1 cellular context compared by ENCODE assay signal in the genomic region with DNA sequence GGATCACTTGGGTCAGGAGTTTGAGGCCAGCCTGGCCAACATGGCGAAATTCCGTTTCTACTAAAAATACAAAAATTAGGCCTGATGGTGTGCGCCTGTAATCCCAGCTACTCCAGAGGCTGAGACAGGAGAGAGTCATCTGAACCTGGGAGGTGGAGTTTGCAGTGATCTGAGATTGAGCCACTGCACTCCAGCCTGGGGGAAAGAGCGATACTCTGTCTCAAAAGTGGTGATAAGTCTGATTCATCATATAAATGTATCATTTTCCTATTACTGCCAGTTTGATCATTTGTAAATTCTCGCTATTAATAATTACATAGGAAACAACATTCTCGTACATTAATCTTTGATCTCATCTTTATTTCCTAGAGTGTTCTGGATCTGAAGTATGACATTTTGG.
TF ChIP-seq lines count a peak whose summit lies in the region.

No MANE protein-coding gene starts in this region.

TF ChIP-seq in WTC11, 78 proteins besides CTCF, POLR2A, EP300 and RAD21 (continued from another document):
- TF ChIP-seq, protein P1, sequence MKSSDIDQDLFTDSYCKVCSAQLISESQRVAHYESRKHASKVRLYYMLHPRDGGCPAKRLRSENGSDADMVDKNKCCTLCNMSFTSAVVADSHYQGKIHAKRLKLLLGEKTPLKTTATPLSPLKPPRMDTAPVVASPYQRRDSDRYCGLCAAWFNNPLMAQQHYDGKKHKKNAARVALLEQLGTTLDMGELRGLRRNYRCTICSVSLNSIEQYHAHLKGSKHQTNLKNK (CRISPR knock-in tag; IDR thresholded peaks at IDR 0.05) = no peak
- TF ChIP-seq FOXJ3 (CRISPR knock-in tag; IDR thresholded peaks at IDR 0.05; ENCODE audit: borderline replicate concordance) (no peak), NR3C1 (CRISPR knock-in tag; conservative IDR thresholded peaks at IDR 0.05; ENCODE audit: low read depth) (no peak)
- TF ChIP-seq, protein P2, sequence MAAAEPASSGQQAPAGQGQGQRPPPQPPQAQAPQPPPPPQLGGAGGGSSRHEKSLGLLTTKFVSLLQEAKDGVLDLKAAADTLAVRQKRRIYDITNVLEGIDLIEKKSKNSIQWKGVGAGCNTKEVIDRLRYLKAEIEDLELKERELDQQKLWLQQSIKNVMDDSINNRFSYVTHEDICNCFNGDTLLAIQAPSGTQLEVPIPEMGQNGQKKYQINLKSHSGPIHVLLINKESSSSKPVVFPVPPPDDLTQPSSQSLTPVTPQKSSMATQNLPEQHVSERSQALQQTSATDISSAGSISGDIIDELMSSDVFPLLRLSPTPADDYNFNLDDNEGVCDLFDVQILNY (CRISPR knock-in tag; IDR thresholded peaks at IDR 0.05) = no peak
